ENCODE assay signal across 22 cellular contexts in genomic region chr3:10557250-10557649, GRCh38. TPM values are rescaled to one million over a fixed set of nuclear protein-coding genes. Genes with fewer than 3 reads are reported as not detected.
A peak's percentile ranks its signal among the peaks of the same experiment; 100 is the strongest.
DNase-seq lines count a peak whose midpoint lies in the region; ATAC-seq and TF ChIP-seq lines count a peak whose summit lies in the region.
"Had no signal": no experiment of that assay in that cellular context is flagged by ENCODE, and none has a peak within 500 bp of the region (broad histone marks: within the 10 kb centered on the region; RNA-seq: fewer than 3 reads in every experiment).

No MANE protein-coding gene starts in this region.

- H3K9me2 ChIP-seq in GM23338 (ENCODE audit: insufficient read depth): no peaks in the 10 kb centered on the region
- H3K9me2 ChIP-seq: SK-N-SH had no signal

- no peaks in the 10 kb centered on the region for H4K20me1 ChIP-seq in BLaER1
- no peaks in the 10 kb centered on the region for H4K20me1 ChIP-seq in smooth muscle cell (ENCODE audit: low read depth)
- no peaks in the 10 kb centered on the region for H4K20me1 ChIP-seq in GM23338 (replicated peaks; ENCODE audit: insufficient read depth)

- 73% methylated on average over 7 of the region's 7 CpGs for WGBS in esophagus muscularis mucosa
- WGBS in smooth muscle cell (ENCODE audit: low lambda C conversion rate): 81% methylated on average over 7 of the region's 7 CpGs

- intact Hi-C loops in esophagus muscularis mucosa (cut with DNase I): no loop called here

- H3F3A ChIP-seq in smooth muscle cell (ENCODE audit: low read depth): no peaks in the 10 kb centered on the region
- no peaks in the 10 kb centered on the region for H3F3A ChIP-seq in GM23338 (replicated peaks; ENCODE audit: low read depth)

- no peak for TF ChIP-seq EP300 in esophagus muscularis mucosa (IDR thresholded peaks at IDR 0.05)

- no peak for ATAC-seq in GM23338

- H3K36me3 ChIP-seq in BLaER1 (no peaks in the 10 kb centered on the region), esophagus muscularis mucosa (no peaks in the 10 kb centered on the region), skeletal muscle tissue (ENCODE audit: control insufficient read depth in 3 of 3, insufficient read depth in 3 of 3, low read length in 3 of 3) (no peaks in the 10 kb centered on the region), smooth muscle cell (ENCODE audit: low read depth) (no peaks in the 10 kb centered on the region), GM23338 (ENCODE audit: insufficient read depth) (no peaks in the 10 kb centered on the region)

- H3K9ac ChIP-seq in BLaER1 (no peak overlapping the region), skeletal muscle tissue (ENCODE audit: low read depth in 1 of 3, low read length in 3 of 3) (no peak overlapping the region), smooth muscle cell (ENCODE audit: low read depth) (no peak overlapping the region)
- H3K9ac ChIP-seq: GM23248, SK-N-SH had no signal

- H3K27me3 ChIP-seq in BLaER1 (no peaks in the 10 kb centered on the region), esophagus muscularis mucosa (peaks cover 0 to 38% (median 0%) of the 10 kb centered on the region in 4 donors), skeletal muscle tissue (ENCODE audit: control insufficient read depth in 3 of 3, insufficient read depth in 3 of 3, low read length in 3 of 3) (peaks cover 0 to 5% (median 0%) of the 10 kb centered on the region in 3 donors), smooth muscle cell (ENCODE audit: low read depth) (peaks cover 15% of the 10 kb centered on the region), GM23338 (ENCODE audit: insufficient read depth) (no peaks in the 10 kb centered on the region)

- H3K36me3 Mint-ChIP-seq in GM23338 (ENCODE audit: low read depth): no peaks in the 10 kb centered on the region
- H3K36me3 Mint-ChIP-seq: CD14-positive monocyte had no signal

- H3K4me2 ChIP-seq in BLaER1 (peak overlapping the region; percentile 0; the same call in 1 of the 2 replicates), smooth muscle cell (no peak overlapping the region), GM23338 (no peak overlapping the region)
- H3K4me2 ChIP-seq: SK-N-SH had no signal

- peak; percentile 6 for DNase-seq in DMS 273 treated with DMSO at 0.1 percent for 48 hours (lab: John Stamatoyannopoulos, UW)
- peak; percentile 45 for DNase-seq in esophagus muscularis mucosa (ENCODE audit: extremely low spot score)
- DNase-seq in NCI-H2196 treated with DMSO at 0.1 percent for 48 hours (lab: John Stamatoyannopoulos, UW; ENCODE audit: unreplicated experiment): no peak
- no peak for DNase-seq in smooth muscle cell (lab: John Stamatoyannopoulos, UW; ENCODE audit: unreplicated experiment)
- DNase-seq in GM23338 (ENCODE audit: low spot score): no peak
- DNase-seq: DND-41, MM.1S, NCI-H1092, NCI-H146, NCI-H2029 treated with DMSO at 0.1 percent for 48 hours, NCI-H2171 treated with DMSO at 0.1 percent for 48 hours, NCI-H774, OCI-M1, SHP77 treated with DMSO at 0.1 percent for 48 hours, SK-N-SH had no signal

- H3K4me3 ChIP-seq in BLaER1: no peak overlapping the region
- H3K4me3 ChIP-seq in esophagus muscularis mucosa: no peak overlapping the region
- no peak overlapping the region for H3K4me3 ChIP-seq in skeletal muscle tissue (ENCODE audit: low read length in 3 of 3)
- no peak overlapping the region for H3K4me3 ChIP-seq in smooth muscle cell
- no peak overlapping the region for H3K4me3 ChIP-seq in GM23338
- H3K4me3 ChIP-seq: GM23248 had no signal

- no peaks in the 10 kb centered on the region for H3K9me3 ChIP-seq in BLaER1
- H3K9me3 ChIP-seq in esophagus muscularis mucosa: no peaks in the 10 kb centered on the region
- H3K9me3 ChIP-seq in skeletal muscle tissue (ENCODE audit: control insufficient read depth in 3 of 3, low read length in 3 of 3): no peaks in the 10 kb centered on the region
- H3K9me3 ChIP-seq in smooth muscle cell (replicated peaks; ENCODE audit: low read depth): no peaks in the 10 kb centered on the region
- H3K9me3 ChIP-seq: SK-N-SH had no signal

- H3K4me3 Mint-ChIP-seq in GM23338: no peak overlapping the region
- H3K4me3 Mint-ChIP-seq: CD14-positive monocyte had no signal

- peaks cover 10% of the 10 kb centered on the region for H3K27me3 Mint-ChIP-seq in GM23338 (ENCODE audit: insufficient read depth, low read depth, poor library complexity)

- peaks cover 13% of the 10 kb centered on the region; the same call in 2 of the 3 replicates for H3K4me1 Mint-ChIP-seq in GM23338

- TF ChIP-seq CTCF in esophagus muscularis mucosa (IDR thresholded peaks at IDR 0.05) (no peak), smooth muscle cell (IDR thresholded peaks at IDR 0.05; ENCODE audit: borderline replicate concordance, insufficient read depth, poor library complexity, severe bottlenecking) (no peak), GM23338 (conservative IDR thresholded peaks at IDR 0.05; ENCODE audit: low read depth in 2 of 2) (no peak)

- H3K27ac ChIP-seq in BLaER1 (no peak overlapping the region), esophagus muscularis mucosa (replicated peaks in 1 of 4) (no peak overlapping the region), skeletal muscle tissue (ENCODE audit: low read depth, low read length) (peak overlapping the region; percentile 7), smooth muscle cell (ENCODE audit: low read depth) (no peak overlapping the region), GM23338 (ENCODE audit: low read depth) (no peak overlapping the region)
- H3K27ac ChIP-seq: GM23248 had no signal

- no peaks in the 10 kb centered on the region; the same call in 2 of the 3 replicates for H3K9me3 Mint-ChIP-seq in GM23338

- H3K4me1 ChIP-seq in BLaER1 (peaks cover 67% of the 10 kb centered on the region), esophagus muscularis mucosa (no peaks in the 10 kb centered on the region), skeletal muscle tissue (ENCODE audit: control insufficient read depth in 3 of 3, insufficient read depth in 3 of 3, low read length in 3 of 3) (peaks cover 41 to 73% (median 61%) of the 10 kb centered on the region in 3 donors), smooth muscle cell (ENCODE audit: low read depth) (peaks cover 22% of the 10 kb centered on the region), GM23338 (ENCODE audit: insufficient read depth) (peaks cover 3% of the 10 kb centered on the region; the same call in 1 of the 2 replicates)

- H3K79me2 ChIP-seq in smooth muscle cell (ENCODE audit: low read depth) (no peaks in the 10 kb centered on the region), GM23338 (replicated peaks; ENCODE audit: insufficient read depth) (no peaks in the 10 kb centered on the region)

- no peak overlapping the region for H2AFZ ChIP-seq in smooth muscle cell (ENCODE audit: low read depth)
- no peak overlapping the region for H2AFZ ChIP-seq in GM23338
- H2AFZ ChIP-seq: GM23248 had no signal

- no peak for TF ChIP-seq POLR2A in esophagus muscularis mucosa (IDR thresholded peaks at IDR 0.05; ENCODE audit: low read depth)

- H3K27ac Mint-ChIP-seq in GM23338: no peak overlapping the region; the same call in 1 of the 2 replicates

TF ChIP-seq in GM23338, 12 proteins besides CTCF, POLR2A, EP300 and RAD21:
- TF ChIP-seq, protein P1, sequence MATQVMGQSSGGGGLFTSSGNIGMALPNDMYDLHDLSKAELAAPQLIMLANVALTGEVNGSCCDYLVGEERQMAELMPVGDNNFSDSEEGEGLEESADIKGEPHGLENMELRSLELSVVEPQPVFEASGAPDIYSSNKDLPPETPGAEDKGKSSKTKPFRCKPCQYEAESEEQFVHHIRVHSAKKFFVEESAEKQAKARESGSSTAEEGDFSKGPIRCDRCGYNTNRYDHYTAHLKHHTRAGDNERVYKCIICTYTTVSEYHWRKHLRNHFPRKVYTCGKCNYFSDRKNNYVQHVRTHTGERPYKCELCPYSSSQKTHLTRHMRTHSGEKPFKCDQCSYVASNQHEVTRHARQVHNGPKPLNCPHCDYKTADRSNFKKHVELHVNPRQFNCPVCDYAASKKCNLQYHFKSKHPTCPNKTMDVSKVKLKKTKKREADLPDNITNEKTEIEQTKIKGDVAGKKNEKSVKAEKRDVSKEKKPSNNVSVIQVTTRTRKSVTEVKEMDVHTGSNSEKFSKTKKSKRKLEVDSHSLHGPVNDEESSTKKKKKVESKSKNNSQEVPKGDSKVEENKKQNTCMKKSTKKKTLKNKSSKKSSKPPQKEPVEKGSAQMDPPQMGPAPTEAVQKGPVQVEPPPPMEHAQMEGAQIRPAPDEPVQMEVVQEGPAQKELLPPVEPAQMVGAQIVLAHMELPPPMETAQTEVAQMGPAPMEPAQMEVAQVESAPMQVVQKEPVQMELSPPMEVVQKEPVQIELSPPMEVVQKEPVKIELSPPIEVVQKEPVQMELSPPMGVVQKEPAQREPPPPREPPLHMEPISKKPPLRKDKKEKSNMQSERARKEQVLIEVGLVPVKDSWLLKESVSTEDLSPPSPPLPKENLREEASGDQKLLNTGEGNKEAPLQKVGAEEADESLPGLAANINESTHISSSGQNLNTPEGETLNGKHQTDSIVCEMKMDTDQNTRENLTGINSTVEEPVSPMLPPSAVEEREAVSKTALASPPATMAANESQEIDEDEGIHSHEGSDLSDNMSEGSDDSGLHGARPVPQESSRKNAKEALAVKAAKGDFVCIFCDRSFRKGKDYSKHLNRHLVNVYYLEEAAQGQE (IDR thresholded peaks at IDR 0.05; ENCODE audit: unreplicated experiment): no peak
- no peak for TF ChIP-seq POLR2AphosphoS5 (IDR thresholded peaks at IDR 0.05; ENCODE audit: low read depth)

RNA-seq across cellular contexts. Expression of gene ATP2B2, which starts 51.9 kb away (rescaled TPM):
- total RNA-seq in esophagus muscularis mucosa (under 1 TPM; under 0.01 to 0.75 (median 0.39) TPM), skeletal muscle tissue (3.7 TPM), smooth muscle cell (not detected in 2 replicates)
- polyA plus RNA-seq in smooth muscle cell (not detected in 2 replicates), GM23338 (2016; fragmentation: Nextera tagmentation; extraction: Ambion mirVana) (0.42 TPM in 1 of 2 replicates, not detected in the other)
- total RNA-seq in GM23338 (2014; rRNA removed; shearing (Covaris generic)): 0.35 and 0.63 TPM in 2 replicates
- total RNA-seq: G401, GM23248, LHCN-M2, NCI-H460 had no signal
- polyA plus RNA-seq: CD14-positive monocyte, GM23248 had no signal

Comparison
In these comparisons a context has a peak if more than half of its experiments do, and no peak if none do; other contexts are left out.
1. DNase-seq: peak in DMS 273 treated with DMSO at 0.1 percent for 48 hours (single experiment) and esophagus muscularis mucosa (single experiment); none in NCI-H2196 treated with DMSO at 0.1 percent for 48 hours (single experiment), smooth muscle cell (single experiment) and GM23338 (single experiment).